23 cellular contexts compared by ENCODE assay signal in genomic region chr12:52580496-52580895, GRCh38. TPM values are rescaled to one million over a fixed set of nuclear protein-coding genes. Genes with fewer than 3 reads are reported as not detected.
DNase-seq lines count a peak whose midpoint lies in the region; ATAC-seq and TF ChIP-seq lines count a peak whose summit lies in the region.
"Had no signal": no experiment of that assay in that cellular context is flagged by ENCODE, and none has a peak within 500 bp of the region (broad histone marks: within the 10 kb centered on the region; RNA-seq: fewer than 3 reads in every experiment).

No MANE protein-coding gene starts in this region.

- H3K27me3 ChIP-seq in vagina (no peaks in the 10 kb centered on the region), neural progenitor cell (no peaks in the 10 kb centered on the region), HAP-1 (ENCODE audit: low read depth) (peaks cover 23% of the 10 kb centered on the region)
- H3K27me3 ChIP-seq: thyroid gland had no signal

- no peaks in the 10 kb centered on the region for H3K4me1 ChIP-seq in vagina
- peaks cover 4% of the 10 kb centered on the region for H3K4me1 ChIP-seq in neural progenitor cell
- H3K4me1 ChIP-seq in HAP-1, result no peaks in the 10 kb centered on the region
- H3K4me1 ChIP-seq: parathyroid adenoma, SJCRH30 had no signal

- no peak for ATAC-seq in activated naive CD8-positive, alpha-beta T cell treated with anti-CD3 and anti-CD28 coated beads, Interleukin-2, amount 10 ng/mL, durations not matched to agents 7 days and 5 days (ENCODE audit: low read depth)
- no peak for ATAC-seq in activated naive CD8-positive, alpha-beta T cell treated with anti-CD3 and anti-CD28 coated beads, Interleukin-2, amount 50 U/mL, for 24 hours
- ATAC-seq: K562, left lobe of liver had no signal

- no peak overlapping the region for H3K4me3 Mint-ChIP-seq in activated naive CD8-positive, alpha-beta T cell treated with anti-CD3 and anti-CD28 coated beads, Interleukin-2, amount 10 ng/mL, durations not matched to agents 7 days and 5 days
- no peak overlapping the region for H3K4me3 Mint-ChIP-seq in activated naive CD8-positive, alpha-beta T cell treated with anti-CD3 and anti-CD28 coated beads, Interleukin-2, amount 50 U/mL, for 24 hours
- no peak overlapping the region for H3K4me3 Mint-ChIP-seq in neural progenitor cell

- no peak overlapping the region for H3K4me2 ChIP-seq in neural progenitor cell

- TF ChIP-seq CTCF in VCaP (conservative IDR thresholded peaks at IDR 0.05) (no peak), vagina (IDR thresholded peaks at IDR 0.05) (no peak), neural progenitor cell (IDR thresholded peaks at IDR 0.05) (no peak)

- peaks cover 13% of the 10 kb centered on the region for H3K4me1 Mint-ChIP-seq in activated naive CD8-positive, alpha-beta T cell treated with anti-CD3 and anti-CD28 coated beads, Interleukin-2, amount 10 ng/mL, durations not matched to agents 7 days and 5 days
- H3K4me1 Mint-ChIP-seq in activated naive CD8-positive, alpha-beta T cell treated with anti-CD3 and anti-CD28 coated beads, Interleukin-2, amount 50 U/mL, for 24 hours, result peaks cover 15% of the 10 kb centered on the region
- H3K4me1 Mint-ChIP-seq in neural progenitor cell, result peaks cover 2% of the 10 kb centered on the region

- peak; percentile 10 for DNase-seq in activated naive CD8-positive, alpha-beta T cell treated with anti-CD3 and anti-CD28 coated beads, Interleukin-2, amount 10 ng/mL, durations not matched to agents 7 days and 5 days
- DNase-seq in activated naive CD8-positive, alpha-beta T cell treated with anti-CD3 and anti-CD28 coated beads, Interleukin-2, amount 50 U/mL, for 24 hours, result no peak
- DNase-seq in kidney glomerular epithelial cell (lab: John Stamatoyannopoulos, UW), result peak; percentile 13
- DNase-seq in vagina (ENCODE audit: extremely low spot score in 2 of 2), result no peak
- DNase-seq in neural progenitor cell (ENCODE audit: low spot score), result no peak
- no peak for DNase-seq in HAP-1 (ENCODE audit: low spot score in 2 of 2)
- DNase-seq in NCI-H510A (lab: John Stamatoyannopoulos, UW), result no peak
- DNase-seq: 8988T; activated effector memory CD4-positive, alpha-beta T cell treated with anti-CD3 and anti-CD28 coated beads, Interleukin-2, amount 50 U/mL, for 16 hours; amniotic stem cell; cerebellar nuclear complex; foreskin fibroblast; NCI-H446; SJCRH30; thyroid gland had no signal

- no peaks in the 10 kb centered on the region for H4K20me1 ChIP-seq in neural progenitor cell (ENCODE audit: low read depth)

- intact Hi-C loops in vagina (cut with DNase I), result loop anchor here (5.0 kb wide), 1 partner anchor 297 kb away; no protein-coding TSS in a partner anchor

- no peak overlapping the region for H2AFZ ChIP-seq in neural progenitor cell (replicated peaks)
- H2AFZ ChIP-seq: parathyroid adenoma had no signal

- in situ Hi-C loops in HAP-1 (cut with MboI; ENCODE audit: low sequenced_read_pairs), result loop anchor here (5.0 to 10.0 kb wide), 2 partner anchors 287 to 404 kb away; no protein-coding TSS in a partner anchor

- no peaks in the 10 kb centered on the region for H3F3A ChIP-seq in neural progenitor cell (ENCODE audit: low read depth)

- no peaks in the 10 kb centered on the region for H3K36me3 Mint-ChIP-seq in activated naive CD8-positive, alpha-beta T cell treated with anti-CD3 and anti-CD28 coated beads, Interleukin-2, amount 10 ng/mL, durations not matched to agents 7 days and 5 days
- H3K36me3 Mint-ChIP-seq in activated naive CD8-positive, alpha-beta T cell treated with anti-CD3 and anti-CD28 coated beads, Interleukin-2, amount 50 U/mL, for 24 hours (ENCODE audit: low read depth), result no peaks in the 10 kb centered on the region
- H3K36me3 Mint-ChIP-seq in neural progenitor cell, result no peaks in the 10 kb centered on the region

- H3K27me3 Mint-ChIP-seq in activated naive CD8-positive, alpha-beta T cell treated with anti-CD3 and anti-CD28 coated beads, Interleukin-2, amount 10 ng/mL, durations not matched to agents 7 days and 5 days, result peaks cover 13% of the 10 kb centered on the region
- no peaks in the 10 kb centered on the region for H3K27me3 Mint-ChIP-seq in activated naive CD8-positive, alpha-beta T cell treated with anti-CD3 and anti-CD28 coated beads, Interleukin-2, amount 50 U/mL, for 24 hours
- H3K27me3 Mint-ChIP-seq in neural progenitor cell (ENCODE audit: insufficient read depth, low read depth), result peaks cover 13% of the 10 kb centered on the region

- H3K4me3 ChIP-seq in vagina (no peak overlapping the region), neural progenitor cell (no peak overlapping the region), HAP-1 (no peak overlapping the region)
- H3K4me3 ChIP-seq: K562, SJCRH30, thyroid gland had no signal

- no peaks in the 10 kb centered on the region for H3K9me3 Mint-ChIP-seq in activated naive CD8-positive, alpha-beta T cell treated with anti-CD3 and anti-CD28 coated beads, Interleukin-2, amount 10 ng/mL, durations not matched to agents 7 days and 5 days
- H3K9me3 Mint-ChIP-seq in activated naive CD8-positive, alpha-beta T cell treated with anti-CD3 and anti-CD28 coated beads, Interleukin-2, amount 50 U/mL, for 24 hours, result no peaks in the 10 kb centered on the region
- no peaks in the 10 kb centered on the region for H3K9me3 Mint-ChIP-seq in neural progenitor cell

- no peaks in the 10 kb centered on the region for H3K79me2 ChIP-seq in neural progenitor cell (ENCODE audit: low read depth)
- H3K79me2 ChIP-seq: parathyroid adenoma had no signal

- no peak overlapping the region for H3K9ac ChIP-seq in neural progenitor cell
- H3K9ac ChIP-seq: parathyroid adenoma had no signal

- H3K9me3 ChIP-seq in vagina (no peaks in the 10 kb centered on the region), neural progenitor cell (ENCODE audit: low read depth) (no peaks in the 10 kb centered on the region), HAP-1 (no peaks in the 10 kb centered on the region)
- H3K9me3 ChIP-seq: SJCRH30, thyroid gland had no signal

- POLR2A ChIA-PET in activated naive CD8-positive, alpha-beta T cell treated with anti-CD3 and anti-CD28 coated beads, Interleukin-2, amount 10 ng/mL, durations not matched to agents 7 days and 5 days (lab: Charles Lee), result no interaction called here

- H3K36me3 ChIP-seq in vagina (no peaks in the 10 kb centered on the region), neural progenitor cell (no peaks in the 10 kb centered on the region), HAP-1 (replicated peaks) (no peaks in the 10 kb centered on the region)
- H3K36me3 ChIP-seq: SJCRH30, thyroid gland had no signal

- TF ChIP-seq POLR2A in vagina (IDR thresholded peaks at IDR 0.05), result no peak

- peak overlapping the region; percentile 16; the same call in 1 of the 2 replicates for H3K27ac ChIP-seq in VCaP
- H3K27ac ChIP-seq in vagina, result peak overlapping the region; percentile 21
- H3K27ac ChIP-seq in neural progenitor cell, result no peak overlapping the region
- H3K27ac ChIP-seq: C4-2B, parathyroid adenoma, SJCRH30 had no signal

- no peak overlapping the region for H3K27ac Mint-ChIP-seq in activated naive CD8-positive, alpha-beta T cell treated with anti-CD3 and anti-CD28 coated beads, Interleukin-2, amount 10 ng/mL, durations not matched to agents 7 days and 5 days
- no peak overlapping the region for H3K27ac Mint-ChIP-seq in activated naive CD8-positive, alpha-beta T cell treated with anti-CD3 and anti-CD28 coated beads, Interleukin-2, amount 50 U/mL, for 24 hours
- no peak overlapping the region for H3K27ac Mint-ChIP-seq in neural progenitor cell

RNA-seq across cellular contexts. Expression of gene KRT74, which starts 6.9 kb away (rescaled TPM):
- total RNA-seq in activated naive CD8-positive, alpha-beta T cell treated with anti-CD3 and anti-CD28 coated beads, Interleukin-2, amount 10 ng/mL, durations not matched to agents 7 days and 5 days, result not detected
- not detected for total RNA-seq in vagina
- not detected in 2 replicates for total RNA-seq in neural progenitor cell (ENCODE audit: low replicate concordance)
- total RNA-seq: H4, K562, left lobe of liver, myocyte, SJCRH30, skeletal muscle tissue, thyroid gland had no signal

RNA-seq across cellular contexts. Expression of gene KRT72, which starts 20.8 kb away (rescaled TPM):
- total RNA-seq in activated naive CD8-positive, alpha-beta T cell treated with anti-CD3 and anti-CD28 coated beads, Interleukin-2, amount 10 ng/mL, durations not matched to agents 7 days and 5 days, result under 1 TPM; 0.65 to 0.67 TPM
- not detected for total RNA-seq in vagina
- not detected in 2 replicates for total RNA-seq in neural progenitor cell (ENCODE audit: low replicate concordance)
- total RNA-seq: H4, K562, left lobe of liver, myocyte, SJCRH30, skeletal muscle tissue, thyroid gland had no signal

RNA-seq across cellular contexts. Expression of gene KRT71, which starts 27.6 kb away (rescaled TPM):
- not detected for total RNA-seq in activated naive CD8-positive, alpha-beta T cell treated with anti-CD3 and anti-CD28 coated beads, Interleukin-2, amount 10 ng/mL, durations not matched to agents 7 days and 5 days
- total RNA-seq in vagina, result not detected
- total RNA-seq in neural progenitor cell (ENCODE audit: low replicate concordance), result not detected in 2 replicates
- total RNA-seq: H4, K562, left lobe of liver, myocyte, SJCRH30, skeletal muscle tissue, thyroid gland had no signal

RNA-seq across cellular contexts. Expression of gene KRT73, which starts 37.9 kb away (rescaled TPM):
- total RNA-seq in activated naive CD8-positive, alpha-beta T cell treated with anti-CD3 and anti-CD28 coated beads, Interleukin-2, amount 10 ng/mL, durations not matched to agents 7 days and 5 days, result under 1 TPM; 0.42 to 0.60 TPM
- total RNA-seq in vagina, result not detected
- not detected in 2 replicates for total RNA-seq in neural progenitor cell (ENCODE audit: low replicate concordance)
- total RNA-seq: H4, left lobe of liver, myocyte, SJCRH30, thyroid gland had no signal

Comparison
In these comparisons a context has a peak if more than half of its experiments do, and no peak if none do; other contexts are left out.
1. DNase-seq: peak in activated naive CD8-positive, alpha-beta T cell treated with anti-CD3 and anti-CD28 coated beads, Interleukin-2, amount 10 ng/mL, durations not matched to agents 7 days and 5 days (single experiment) and kidney glomerular epithelial cell (single experiment); none in activated naive CD8-positive, alpha-beta T cell treated with anti-CD3 and anti-CD28 coated beads, Interleukin-2, amount 50 U/mL, for 24 hours (single experiment), vagina (0 of 2), neural progenitor cell (single experiment), HAP-1 (0 of 2) and NCI-H510A (single experiment).